ENCODE assay signal across 8 cellular contexts in the genomic region with DNA sequence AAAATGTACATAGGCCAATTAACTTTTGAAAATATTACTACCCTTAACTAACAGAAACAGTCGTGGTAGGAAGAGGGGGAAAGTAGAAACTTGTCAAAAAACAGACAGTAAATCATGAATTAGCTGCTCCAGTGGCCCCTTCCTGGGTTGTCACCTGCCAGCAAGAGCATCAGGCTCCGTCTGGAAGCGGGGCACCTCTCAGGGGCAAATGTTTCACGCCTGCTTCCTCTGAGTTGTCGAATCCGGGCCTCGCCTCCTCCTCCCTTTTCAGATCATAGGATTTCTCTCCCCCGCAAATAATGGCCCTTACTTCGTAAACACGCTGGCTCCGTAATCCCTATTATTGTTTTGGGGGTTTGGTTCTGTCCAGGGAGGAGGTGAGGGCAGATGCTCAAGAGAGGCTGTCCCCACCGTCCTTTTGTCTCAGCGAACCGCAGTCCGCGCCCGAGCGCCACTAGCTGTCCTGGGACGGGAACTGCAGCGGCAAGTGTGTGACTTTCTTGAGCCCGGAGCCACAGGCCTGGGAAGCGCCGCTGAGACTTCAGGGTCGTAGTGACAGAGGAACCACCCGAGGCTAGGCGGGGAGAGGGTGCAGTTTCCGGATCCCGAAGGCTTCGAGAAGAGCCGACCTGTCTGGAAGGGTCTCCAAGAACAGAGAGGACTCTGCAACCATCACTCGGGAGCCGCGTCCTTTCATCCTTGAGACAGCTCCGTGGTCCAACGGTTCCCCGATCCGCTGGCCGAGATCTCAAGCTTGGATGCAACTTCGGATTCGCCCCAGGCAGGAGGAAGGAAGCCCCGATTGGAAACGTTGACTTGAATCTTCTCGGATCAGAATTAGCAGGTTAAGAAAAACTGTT.
DNase-seq lines count a peak whose midpoint lies in the region; ATAC-seq and TF ChIP-seq lines count a peak whose summit lies in the region.

No MANE protein-coding gene starts in this region.

- H3K27me3 ChIP-seq in HCT116 (ENCODE audit: insufficient read depth, low read length) (no peaks in the 10 kb centered on the region), MG63 (no peaks in the 10 kb centered on the region), parathyroid adenoma (ENCODE audit: control insufficient read depth, insufficient read depth, low read length) (peaks cover 2% of the 10 kb centered on the region)

- H3K4me1 Mint-ChIP-seq in activated naive CD4-positive, alpha-beta T cell treated with anti-CD3 and anti-CD28 coated beads for 36 hours (ENCODE audit: low read depth): peaks cover 18% of the 10 kb centered on the region
- H3K4me1 Mint-ChIP-seq in type B pancreatic cell (ENCODE audit: unreplicated experiment): peaks cover 11% of the 10 kb centered on the region

- H3K4me2 ChIP-seq in HCT116 (ENCODE audit: low read length) (peak overlapping the region; percentile 86), parathyroid adenoma (ENCODE audit: low read length) (peak overlapping the region; percentile 55)

- DNase-seq in GM04504 (ENCODE audit: low read depth) (peak; percentile 38), HCT116 (ENCODE audit: low read depth, low spot score) (peak; percentile 79), MG63 (peak; percentile 96), SK-N-DZ (ENCODE audit: low spot score) (peak; percentile 81), Right ventricle myocardium inferior (ENCODE audit: missing footprints) (peak; percentile 79), type B pancreatic cell (ENCODE audit: extremely low spot score, unreplicated experiment) (peak; percentile 86)
- peak; percentile 90 for DNase-seq in activated naive CD4-positive, alpha-beta T cell treated with anti-CD3 and anti-CD28 coated beads for 36 hours

- no peaks in the 10 kb centered on the region for H3K9me2 ChIP-seq in HCT116 (ENCODE audit: insufficient read depth)

- peak overlapping the region; percentile 54 to 56 for H3K4me3 ChIP-seq in HCT116 (replicated peaks in 1 of 2; ENCODE audit: low read depth in 1 of 2, low read length in 2 of 2)
- H3K4me3 ChIP-seq in MG63: peak overlapping the region; percentile 65
- peak overlapping the region; percentile 54 for H3K4me3 ChIP-seq in parathyroid adenoma (ENCODE audit: low read depth, low read length)

- H3K9ac ChIP-seq in HCT116 (ENCODE audit: low read length) (peak overlapping the region; percentile 56), parathyroid adenoma (no peak overlapping the region)

- H3K36me3 ChIP-seq in HCT116 (ENCODE audit: control insufficient read depth in 1 of 2, insufficient read depth in 2 of 2, low read length in 2 of 2): no peaks in the 10 kb centered on the region
- H3K36me3 ChIP-seq in MG63: no peaks in the 10 kb centered on the region
- H3K36me3 ChIP-seq in parathyroid adenoma (ENCODE audit: control insufficient read depth, insufficient read depth, low read length): no peaks in the 10 kb centered on the region

- no peaks in the 10 kb centered on the region for H4K20me1 ChIP-seq in HCT116 (ENCODE audit: insufficient read depth)

- intact Hi-C loops in HCT116 (cut with micrococcal nuclease): loop anchor here (2.0 to 10.0 kb wide), 6 partner anchors 65 to 510 kb away; a partner anchor contains a TSS
- intact Hi-C loops in activated naive CD4-positive, alpha-beta T cell treated with anti-CD3 and anti-CD28 coated beads for 36 hours (cut with micrococcal nuclease): loop anchor here (1.0 to 5.0 kb wide), 13 partner anchors 19 to 525 kb away; a partner anchor contains a TSS
- intact Hi-C loops in Right ventricle myocardium inferior (cut with DNase I): no loop called here

- peak overlapping the region; percentile 93 for H3K4me3 Mint-ChIP-seq in activated naive CD4-positive, alpha-beta T cell treated with anti-CD3 and anti-CD28 coated beads for 36 hours
- H3K4me3 Mint-ChIP-seq in type B pancreatic cell: peak overlapping the region; percentile 97

- H3K27ac ChIP-seq in HCT116 (ENCODE audit: low read depth, low read length) (peak overlapping the region; percentile 54), parathyroid adenoma (peak overlapping the region; percentile 10)

- H3K36me3 Mint-ChIP-seq in activated naive CD4-positive, alpha-beta T cell treated with anti-CD3 and anti-CD28 coated beads for 36 hours (ENCODE audit: low read depth): peaks cover 6% of the 10 kb centered on the region
- no peaks in the 10 kb centered on the region for H3K36me3 Mint-ChIP-seq in type B pancreatic cell

- peak; percentile 76 for TF ChIP-seq RAD21 in HCT116 (IDR thresholded peaks at IDR 0.05; ENCODE audit: low read depth)

- POLR2A ChIA-PET in HCT116 (lab: Charles Lee): interaction anchor here (0.6 to 1.6 kb wide), 4 partner anchors 15 to 662 kb away, joined by 3 to 4 read pairs (median 4); a partner anchor contains a TSS

- CTCF ChIA-PET in HCT116 (lab: Charles Lee): interaction anchor here (0.6 to 1.9 kb wide), 8 partner anchors 16 to 855 kb away, joined by 3 to 7 read pairs (median 4); no protein-coding TSS in a partner anchor
- CTCF ChIA-PET in activated naive CD4-positive, alpha-beta T cell treated with anti-CD3 and anti-CD28 coated beads for 36 hours (lab: Charles Lee): interaction anchor here (0.6 to 1.2 kb wide), 9 partner anchors 11 to 511 kb away, joined by 3 to 7 read pairs (median 4); no protein-coding TSS in a partner anchor

- RAD21 ChIA-PET in HCT116 (lab: Charles Lee; ENCODE audit: low non-redundant PET in 1 of 2, low total read pairs in 2 of 2, uncharacterized antibody in 2 of 2, unreplicated experiment in 2 of 2): interaction anchor here in 1 of 2 experiments (0.8 to 1.0 kb wide), 2 partner anchors 65 to 78 kb away, joined by 3 read pairs; no protein-coding TSS in a partner anchor

- H2AFZ ChIP-seq in HCT116 (ENCODE audit: low read depth, low read length, poor library complexity, severe bottlenecking) (peak overlapping the region; percentile 76), parathyroid adenoma (peak overlapping the region; percentile 82)

- H3K4me1 ChIP-seq in HCT116 (ENCODE audit: control insufficient read depth in 1 of 2, insufficient read depth in 2 of 2, low read length in 2 of 2): peaks cover 15 to 31% of the 10 kb centered on the region in 2 experiments
- no peaks in the 10 kb centered on the region for H3K4me1 ChIP-seq in parathyroid adenoma

- TF ChIP-seq POLR2A in HCT116 (IDR thresholded peaks at IDR 0.05; ENCODE audit: borderline replicate concordance, extremely low read depth, insufficient read depth, insufficient read length): no peak

- TF ChIP-seq CTCF in HCT116 (IDR thresholded peaks at IDR 0.05 in 2 of 3, conservative IDR thresholded peaks at IDR 0.05 in 1 of 3; ENCODE audit: borderline replicate concordance in 1 of 3, insufficient read depth in 1 of 3, low read depth in 2 of 3, low read length in 2 of 3): peak; percentile 55 to 81 (median 79); a peak in 5 of 6 replicates
- TF ChIP-seq CTCF in parathyroid adenoma (IDR thresholded peaks at IDR 0.05): peak; percentile 39
- TF ChIP-seq CTCF in type B pancreatic cell (conservative IDR thresholded peaks at IDR 0.05): peak; percentile 77

- peaks cover 26% of the 10 kb centered on the region for H3K27me3 Mint-ChIP-seq in activated naive CD4-positive, alpha-beta T cell treated with anti-CD3 and anti-CD28 coated beads for 36 hours (ENCODE audit: low read depth)
- H3K27me3 Mint-ChIP-seq in type B pancreatic cell: peaks cover 29% of the 10 kb centered on the region

- H3K9me3 ChIP-seq in HCT116 (ENCODE audit: control insufficient read depth in 1 of 2, insufficient read depth in 1 of 2, low read depth in 1 of 2, low read length in 2 of 2) (no peaks in the 10 kb centered on the region), MG63 (no peaks in the 10 kb centered on the region), parathyroid adenoma (ENCODE audit: control insufficient read depth, low read length) (no peaks in the 10 kb centered on the region)

- H3K79me2 ChIP-seq in HCT116 (ENCODE audit: insufficient read depth, low read length) (no peaks in the 10 kb centered on the region), parathyroid adenoma (no peaks in the 10 kb centered on the region)

- no peaks in the 10 kb centered on the region for H3K9me3 Mint-ChIP-seq in activated naive CD4-positive, alpha-beta T cell treated with anti-CD3 and anti-CD28 coated beads for 36 hours
- H3K9me3 Mint-ChIP-seq in type B pancreatic cell: no peaks in the 10 kb centered on the region

- H3K27ac Mint-ChIP-seq in activated naive CD4-positive, alpha-beta T cell treated with anti-CD3 and anti-CD28 coated beads for 36 hours: peak overlapping the region; percentile 94
- peak overlapping the region; percentile 96 for H3K27ac Mint-ChIP-seq in type B pancreatic cell

- ATAC-seq in HCT116: peak; percentile 70
- ATAC-seq in Right ventricle myocardium inferior: peak; percentile 59

- no TSS peak for BruUV-seq in HCT116 (replicated peaks; lab: Mats Ljungman, UMichigan)

TF ChIP-seq in HCT116, 20 proteins besides CTCF, POLR2A, EP300 and RAD21:
- TF ChIP-seq, protein P1, sequence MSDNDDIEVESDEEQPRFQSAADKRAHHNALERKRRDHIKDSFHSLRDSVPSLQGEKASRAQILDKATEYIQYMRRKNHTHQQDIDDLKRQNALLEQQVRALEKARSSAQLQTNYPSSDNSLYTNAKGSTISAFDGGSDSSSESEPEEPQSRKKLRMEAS (IDR thresholded peaks at IDR 0.05): peak; percentile 56; the same call in 1 of the 2 replicates
- TF ChIP-seq YY1 (IDR thresholded peaks at IDR 0.05; ENCODE audit: extremely low read depth, insufficient replicate concordance, low read depth, low read length) (peak; percentile 49), FOSL1 (IDR thresholded peaks at IDR 0.05; ENCODE audit: low read depth) (no peak)

Comparison
In these comparisons a context has a peak if more than half of its experiments do, and no peak if none do; other contexts are left out.
1. Peak in every context shown above with its lines: DNase-seq, ATAC-seq, H3K4me3 ChIP-seq and H3K27ac ChIP-seq.
2. DNase-seq: peak in every context shown above with its lines; median percentile 96 in MG63; 90 in activated naive CD4-positive, alpha-beta T cell treated with anti-CD3 and anti-CD28 coated beads for 36 hours; 86 in type B pancreatic cell; 81 in SK-N-DZ; 79 in HCT116; 79 in Right ventricle myocardium inferior; 38 in GM04504.